12 cellular contexts compared by ENCODE assay signal in the genomic region with DNA sequence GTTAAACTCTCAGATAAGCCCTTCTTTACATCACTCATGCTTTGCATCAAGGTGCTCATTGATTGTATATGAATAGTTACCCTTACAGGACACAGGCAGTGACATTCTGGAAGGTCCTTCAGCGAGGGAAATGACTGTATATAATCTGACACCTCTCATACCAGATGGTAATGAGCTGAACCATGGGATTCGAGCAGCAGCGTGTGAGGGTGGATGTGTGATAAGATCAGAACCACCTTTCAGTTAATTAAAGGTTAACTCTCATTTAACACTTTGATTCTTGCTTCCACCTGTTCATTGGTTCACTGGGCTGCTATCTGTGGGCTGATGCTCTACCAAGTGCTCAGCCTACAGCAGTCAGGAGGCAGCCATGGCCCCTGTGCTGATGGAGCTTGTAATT. TPM values are rescaled to one million over a fixed set of nuclear protein-coding genes. Genes with fewer than 3 reads are reported as not detected.
DNase-seq lines count a peak whose midpoint lies in the region; ATAC-seq and TF ChIP-seq lines count a peak whose summit lies in the region.
"Had no signal": no experiment of that assay in that cellular context is flagged by ENCODE, and none has a peak within 500 bp of the region (broad histone marks: within the 10 kb centered on the region; RNA-seq: fewer than 3 reads in every experiment).

No MANE protein-coding gene starts in this region.

- H3K36me3 Mint-ChIP-seq in MCF 10A (ENCODE audit: insufficient read depth, unreplicated experiment), result peaks cover 5% of the 10 kb centered on the region
- H3K36me3 Mint-ChIP-seq in type B pancreatic cell, result peaks cover 29% of the 10 kb centered on the region

- H3K4me3 ChIP-seq in breast epithelium, result no peak overlapping the region

- no TSS peak for BruUV-seq in MCF 10A (replicated peaks; lab: Mats Ljungman, UMichigan)

- DNase-seq in breast epithelium (ENCODE audit: low spot score in 2 of 2) (no peak), MCF 10A (ENCODE audit: unreplicated experiment) (no peak), foreskin keratinocyte (no peak), type B pancreatic cell (ENCODE audit: extremely low spot score, unreplicated experiment) (no peak), NCI-H1105 treated with DMSO at 0.1 percent for 48 hours (lab: John Stamatoyannopoulos, UW) (no peak)
- DNase-seq: BE2C, hypothalamus, NCI-H1048, NCI-H774 had no signal

- H3K4me1 Mint-ChIP-seq in MCF 10A (ENCODE audit: insufficient read depth, unreplicated experiment) (peaks cover 25% of the 10 kb centered on the region), type B pancreatic cell (ENCODE audit: unreplicated experiment) (peaks cover 42% of the 10 kb centered on the region)

- H3K9me3 Mint-ChIP-seq in MCF 10A (ENCODE audit: unreplicated experiment), result no peaks in the 10 kb centered on the region
- H3K9me3 Mint-ChIP-seq in type B pancreatic cell, result no peaks in the 10 kb centered on the region

- no peaks in the 10 kb centered on the region for H3K9me3 ChIP-seq in breast epithelium
- H3K9me3 ChIP-seq: BE2C had no signal

- no peaks in the 10 kb centered on the region for H3K36me3 ChIP-seq in breast epithelium
- H3K36me3 ChIP-seq: BE2C had no signal

- ATAC-seq in SK-N-SH treated with all-trans-retinoic acid at 6 μM for 48 hours (no peak), foreskin keratinocyte (no peak), HG03039 (IDR thresholded peaks at IDR 0.05; ENCODE audit: unreplicated experiment) (no peak), GM18502 (IDR thresholded peaks at IDR 0.05; ENCODE audit: poor library complexity, unreplicated experiment) (no peak)

- POLR2A ChIA-PET in MCF 10A (lab: Yijun Ruan, JAX), result interaction anchor here (2.4 kb wide), 2 partner anchors 25 to 113 kb away, joined by 8 to 13 read pairs; a partner anchor contains a TSS

- TF ChIP-seq CTCF in breast epithelium (IDR thresholded peaks at IDR 0.05) (no peak), MCF 10A (IDR thresholded peaks at IDR 0.05; ENCODE audit: unreplicated experiment) (no peak), foreskin keratinocyte (conservative IDR thresholded peaks at IDR 0.05) (no peak), type B pancreatic cell (conservative IDR thresholded peaks at IDR 0.05) (no peak)

- CTCF ChIA-PET in MCF 10A (lab: Yijun Ruan, JAX), result interaction anchor here (0.5 to 1.6 kb wide), 3 partner anchors 22 to 1080 kb away, joined by 3 to 5 read pairs (median 3); no protein-coding TSS in a partner anchor

- H3K27me3 Mint-ChIP-seq in MCF 10A (ENCODE audit: insufficient read depth, unreplicated experiment) (no peaks in the 10 kb centered on the region), type B pancreatic cell (no peaks in the 10 kb centered on the region)

- no peaks in the 10 kb centered on the region for H3K27me3 ChIP-seq in breast epithelium
- no peaks in the 10 kb centered on the region for H3K27me3 ChIP-seq in foreskin keratinocyte
- H3K27me3 ChIP-seq: BE2C had no signal

- H3K27ac ChIP-seq in breast epithelium (peak overlapping the region; percentile 82 to 91), foreskin keratinocyte (peak overlapping the region; percentile 31)

- H3K4me1 ChIP-seq in breast epithelium (peaks cover 4 to 13% of the 10 kb centered on the region in 2 donors), foreskin keratinocyte (peaks cover 15% of the 10 kb centered on the region)
- H3K4me1 ChIP-seq: BE2C had no signal

- intact Hi-C loops in breast epithelium (cut with DNase I; ENCODE audit: low total_unique reads) (no loop called here), MCF 10A (cut with micrococcal nuclease) (no loop called here)

- no peak for TF ChIP-seq POLR2A in breast epithelium (IDR thresholded peaks at IDR 0.05)

- H3K4me3 Mint-ChIP-seq in MCF 10A (ENCODE audit: unreplicated experiment), result no peak overlapping the region
- no peak overlapping the region for H3K4me3 Mint-ChIP-seq in type B pancreatic cell

- H3K27ac Mint-ChIP-seq in MCF 10A (ENCODE audit: low read depth, unreplicated experiment) (no peak overlapping the region), type B pancreatic cell (peak overlapping the region; percentile 35)

TF ChIP-seq in SK-N-SH treated with all-trans-retinoic acid at 6 μM for 48 hours, 23 proteins besides CTCF, POLR2A, EP300 and RAD21:
- peak; percentile 29; the same call in 1 of the 2 replicates for TF ChIP-seq ZFP3 (CRISPR knock-in tag; IDR thresholded peaks at IDR 0.05)
- TF ChIP-seq TOX (CRISPR knock-in tag; IDR thresholded peaks at IDR 0.05; ENCODE audit: borderline replicate concordance), result no peak
- TF ChIP-seq ZNF565 (CRISPR knock-in tag; conservative IDR thresholded peaks at IDR 0.05; ENCODE audit: low read depth), result no peak
- no peak for TF ChIP-seq TCF4 (CRISPR knock-in tag; IDR thresholded peaks at IDR 0.05; ENCODE audit: borderline replicate concordance)
- TF ChIP-seq ZC3H10 (CRISPR knock-in tag; IDR thresholded peaks at IDR 0.05), result no peak
- TF ChIP-seq CSDC2 (CRISPR knock-in tag; IDR thresholded peaks at IDR 0.05), result no peak; the same call in 1 of the 2 replicates
- TF ChIP-seq, protein P1, sequence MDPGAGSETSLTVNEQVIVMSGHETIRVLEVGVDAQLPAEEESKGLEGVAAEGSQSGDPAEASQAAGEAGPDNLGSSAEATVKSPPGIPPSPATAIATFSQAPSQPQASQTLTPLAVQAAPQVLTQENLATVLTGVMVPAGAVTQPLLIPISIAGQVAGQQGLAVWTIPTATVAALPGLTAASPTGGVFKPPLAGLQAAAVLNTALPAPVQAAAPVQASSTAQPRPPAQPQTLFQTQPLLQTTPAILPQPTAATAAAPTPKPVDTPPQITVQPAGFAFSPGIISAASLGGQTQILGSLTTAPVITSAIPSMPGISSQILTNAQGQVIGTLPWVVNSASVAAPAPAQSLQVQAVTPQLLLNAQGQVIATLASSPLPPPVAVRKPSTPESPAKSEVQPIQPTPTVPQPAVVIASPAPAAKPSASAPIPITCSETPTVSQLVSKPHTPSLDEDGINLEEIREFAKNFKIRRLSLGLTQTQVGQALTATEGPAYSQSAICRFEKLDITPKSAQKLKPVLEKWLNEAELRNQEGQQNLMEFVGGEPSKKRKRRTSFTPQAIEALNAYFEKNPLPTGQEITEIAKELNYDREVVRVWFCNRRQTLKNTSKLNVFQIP (CRISPR knock-in tag; IDR thresholded peaks at IDR 0.05; ENCODE audit: borderline replicate concordance, low read depth), result no peak
- no peak for TF ChIP-seq SNAI2 (CRISPR knock-in tag; IDR thresholded peaks at IDR 0.05)

RNA-seq across cellular contexts. Expression of a gene that starts 24.2 kb away (rescaled TPM):
- total RNA-seq in breast epithelium (100 to 1,000 TPM in 1 of 3 donors, 10 to 100 TPM in 2; 41.4 to 108 (median 79.2) TPM), MCF 10A (2022) (2.2 and 4.4 TPM in 2 replicates), foreskin keratinocyte (3.1 and 3.6 TPM in 2 replicates), type B pancreatic cell (ENCODE audit: low replicate concordance) (21.3 and 29.0 TPM in 2 replicates)
- 1.1 and 1.2 TPM in 2 replicates for polyA plus RNA-seq in foreskin keratinocyte
